In genomic region chr1:161921491-161921890, GRCh38 we compare ENCODE assay signal across 25 cellular contexts.
"Had no signal": no experiment of that assay in that cellular context is flagged by ENCODE, and none has a peak within 500 bp of the region (broad histone marks: within the 10 kb centered on the region; RNA-seq: fewer than 3 reads in every experiment).

No MANE protein-coding gene starts in this region.

- H3K27ac ChIP-seq: epithelial cell of prostate, esophagus squamous epithelium, heart right ventricle, ovary, right lobe of liver, stomach, thyroid gland, upper lobe of right lung had no signal

- H3K9me3 ChIP-seq: esophagus squamous epithelium, heart right ventricle, ovary, right lobe of liver, stomach, thyroid gland, upper lobe of right lung had no signal

- DNase-seq: activated CD4-positive, alpha-beta memory T cell treated with anti-CD3 and anti-CD28 coated beads for 36 hours; activated CD4-positive, alpha-beta T cell treated with anti-CD3 and anti-CD28 coated beads, Interleukin-2, amount 10 ng/mL, durations not matched to agents 24 days and 14 days; activated CD4-positive, CD25-positive, alpha-beta regulatory T cell treated with anti-CD3 and anti-CD28 coated beads, Interleukin-2, amount 50 U/mL, for 72 hours; activated CD8-positive, alpha-beta memory T cell treated with anti-CD3 and anti-CD28 coated beads, Interleukin-2, amount 50 U/mL, for 4 hours; activated gamma-delta T cell treated with Interleukin-2 at 50 U/mL for 16 hours; activated naive CD4-positive, alpha-beta T cell treated with anti-CD3 and anti-CD28 coated beads, Interleukin-2, amount 50 U/mL, for 16 hours; activated naive CD8-positive, alpha-beta T cell treated with anti-CD3 and anti-CD28 coated beads, Interleukin-2, amount 50 U/mL, for 24 hours; activated T-cell treated with anti-CD3 and anti-CD28 coated beads, Interleukin-2, amount 50 U/mL, for 1 hour; amygdala; effector CD8-positive, alpha-beta T cell; esophagus squamous epithelium; foreskin melanocyte; heart right ventricle; midbrain; ovary; right lobe of liver; stimulated activated CD4-positive, alpha-beta T cell treated with anti-CD3 and anti-CD28 coated beads, Interleukin-1b, Interleukin-23, amount 100 ng/mL, for 48 hours; stimulated activated CD4-positive, alpha-beta T cell treated with anti-CD3 and anti-CD28 coated beads, Interleukin-4, amount 100 ng/mL, for 4 hours; stimulated activated CD8-positive, alpha-beta memory T cell treated with anti-CD3 and anti-CD28 coated beads, Interleukin-4, amount 100 ng/mL, for 48 hours; stomach; T-helper 2 cell; thyroid gland; upper lobe of right lung had no signal

- H3K36me3 ChIP-seq: ovary, right lobe of liver, thyroid gland had no signal

- H3K27me3 ChIP-seq: esophagus squamous epithelium, heart right ventricle, ovary, right lobe of liver, stomach, thyroid gland, upper lobe of right lung had no signal

- H3K4me1 ChIP-seq: right lobe of liver, stomach, upper lobe of right lung had no signal

- H3K4me3 ChIP-seq: esophagus squamous epithelium, heart right ventricle, ovary, right lobe of liver, smooth muscle cell, stomach, thyroid gland, upper lobe of right lung had no signal
